Comparison of ENCODE assay signal across 13 cellular contexts in the genomic region with DNA sequence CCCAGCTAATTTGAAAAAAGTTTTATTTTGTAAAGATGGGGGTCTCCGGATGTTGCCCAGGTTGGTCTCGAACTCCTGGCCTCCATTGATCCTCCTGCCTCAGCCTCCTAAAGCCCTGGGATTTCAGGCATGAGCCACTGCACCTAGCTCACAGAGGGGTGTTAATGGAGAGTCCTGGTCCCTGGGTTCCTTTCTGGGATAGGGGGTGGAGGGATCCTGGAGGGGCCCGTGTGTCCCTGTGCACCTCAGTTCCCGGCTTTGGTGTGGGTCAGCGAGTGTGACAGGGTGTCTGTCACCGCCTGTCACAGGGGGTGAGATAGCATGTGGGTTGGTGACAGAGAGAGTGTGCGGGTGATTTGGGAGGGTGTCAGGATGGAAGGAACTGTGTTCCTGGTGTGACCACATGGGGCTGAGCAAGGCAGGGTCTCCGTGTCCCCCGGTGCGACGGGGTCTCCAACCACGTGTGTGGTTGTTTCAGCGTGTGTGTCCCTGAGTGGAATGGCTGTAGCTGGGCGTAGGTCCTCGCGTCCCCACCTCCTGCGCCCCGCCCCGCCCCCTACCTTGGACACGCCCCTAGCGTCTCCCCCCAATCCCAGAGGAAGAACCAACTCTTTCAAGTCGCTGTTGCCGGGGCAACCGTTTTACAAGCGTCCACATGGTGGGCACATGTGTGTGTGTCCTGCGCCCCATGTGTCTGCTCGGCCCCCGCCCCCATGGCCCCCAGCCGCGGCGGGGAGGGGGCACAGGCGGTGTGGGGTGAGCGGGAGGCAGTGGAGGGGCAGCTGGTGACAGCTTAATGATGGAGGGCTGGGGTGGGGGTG. TPM values are rescaled to one million over a fixed set of nuclear protein-coding genes. Genes with fewer than 3 reads are reported as not detected.
DNase-seq lines count a peak whose midpoint lies in the region; ATAC-seq and TF ChIP-seq lines count a peak whose summit lies in the region.
"Had no signal": no experiment of that assay in that cellular context is flagged by ENCODE, and none has a peak within 500 bp of the region (broad histone marks: within the 10 kb centered on the region; RNA-seq: fewer than 3 reads in every experiment).

No MANE protein-coding gene starts in this region.

- H3K9me3 Mint-ChIP-seq in type B pancreatic cell, result no peaks in the 10 kb centered on the region
- H3K9me3 Mint-ChIP-seq in progenitor cell of endocrine pancreas (ENCODE audit: low read depth), result no peaks in the 10 kb centered on the region

- H3K4me1 Mint-ChIP-seq in type B pancreatic cell (ENCODE audit: unreplicated experiment) (peaks cover 16% of the 10 kb centered on the region), progenitor cell of endocrine pancreas (ENCODE audit: low read depth) (peaks cover 4% of the 10 kb centered on the region)

- H3K4me3 Mint-ChIP-seq in type B pancreatic cell (peak overlapping the region; percentile 67), progenitor cell of endocrine pancreas (ENCODE audit: low read depth) (no peak overlapping the region)

- ATAC-seq in left cardiac atrium (no peak), left ventricle myocardium superior (no peak), HG02840 (IDR thresholded peaks at IDR 0.05; ENCODE audit: low FRiP score, unreplicated experiment) (no peak), HG03196 (IDR thresholded peaks at IDR 0.05; ENCODE audit: unreplicated experiment) (no peak)

- peak; percentile 64 for DNase-seq in left cardiac atrium
- no peak for DNase-seq in left ventricle myocardium superior
- peak; percentile 19 for DNase-seq in NCI-H82 treated with DMSO at 0.1 percent for 48 hours (lab: John Stamatoyannopoulos, UW; ENCODE audit: unreplicated experiment)
- peak; percentile 15 for DNase-seq in fibroblast of peridontal ligament (ENCODE audit: extremely low read depth)
- DNase-seq in type B pancreatic cell (ENCODE audit: extremely low spot score, unreplicated experiment), result no peak
- DNase-seq in progenitor cell of endocrine pancreas (ENCODE audit: low spot score, unreplicated experiment), result no peak
- DNase-seq: DMS153, stomach had no signal

- intact Hi-C loops in left cardiac atrium (cut with DNase I) (loop anchor here (5.0 to 10.0 kb wide), 2 partner anchors 90 to 173 kb away; a partner anchor contains a TSS), left ventricle myocardium superior (cut with micrococcal nuclease) (no loop called here)

- TF ChIP-seq CTCF in type B pancreatic cell (conservative IDR thresholded peaks at IDR 0.05) (no peak), progenitor cell of endocrine pancreas (IDR thresholded peaks at IDR 0.05; ENCODE audit: unreplicated experiment) (no peak)

- H3K36me3 Mint-ChIP-seq in type B pancreatic cell (no peaks in the 10 kb centered on the region), progenitor cell of endocrine pancreas (ENCODE audit: insufficient read depth) (no peaks in the 10 kb centered on the region)

- peaks cover 9% of the 10 kb centered on the region for H3K27me3 Mint-ChIP-seq in type B pancreatic cell
- peaks cover 39% of the 10 kb centered on the region for H3K27me3 Mint-ChIP-seq in progenitor cell of endocrine pancreas

- H3K27ac Mint-ChIP-seq in type B pancreatic cell, result no peak overlapping the region
- no peak overlapping the region for H3K27ac Mint-ChIP-seq in progenitor cell of endocrine pancreas

RNA-seq across cellular contexts. Expression of a gene that starts 2.9 kb away (rescaled TPM):
- total RNA-seq in left cardiac atrium, result 10 to 100 TPM; 28.7 to 29.6 TPM
- 26.3 TPM for total RNA-seq in left ventricle myocardium superior
- total RNA-seq in type B pancreatic cell (ENCODE audit: low replicate concordance), result 2.8 and 5.4 TPM in 2 replicates
- total RNA-seq in progenitor cell of endocrine pancreas, result 1.9 and 2.1 TPM in 2 replicates

RNA-seq across cellular contexts. Expression of a gene that starts 11.0 kb away (rescaled TPM):
- total RNA-seq in left cardiac atrium, result 10 to 100 TPM; 15.3 to 28.2 TPM
- total RNA-seq in left ventricle myocardium superior, result 14.3 TPM
- total RNA-seq in type B pancreatic cell (ENCODE audit: low replicate concordance), result 38.6 and 45.0 TPM in 2 replicates
- total RNA-seq in progenitor cell of endocrine pancreas, result 42.6 and 43.1 TPM in 2 replicates

RNA-seq across cellular contexts. Expression of a gene that starts 17.5 kb away (rescaled TPM):
- 1 to 10 TPM in 1 of 2 donors, under 1 TPM in 1; 0.47 to 1.7 TPM for total RNA-seq in left cardiac atrium
- total RNA-seq in left ventricle myocardium superior, result 0.84 TPM
- 3.3 and 5.2 TPM in 2 replicates for total RNA-seq in type B pancreatic cell (ENCODE audit: low replicate concordance)
- 5.8 and 5.9 TPM in 2 replicates for total RNA-seq in progenitor cell of endocrine pancreas

RNA-seq across cellular contexts. Expression of a gene that starts 37.5 kb away (rescaled TPM):
- total RNA-seq in left cardiac atrium, result not detected
- total RNA-seq in left ventricle myocardium superior, result not detected
- 0.87 and 1.4 TPM in 2 replicates for total RNA-seq in type B pancreatic cell (ENCODE audit: low replicate concordance)
- total RNA-seq in progenitor cell of endocrine pancreas, result not detected in 2 replicates
- total RNA-seq: lung microvascular endothelial cell, MCF 10A, SJSA1 had no signal

RNA-seq across cellular contexts. Expression of a gene that starts 49.2 kb away (rescaled TPM):
- total RNA-seq in left cardiac atrium (not detected), left ventricle myocardium superior (not detected), type B pancreatic cell (ENCODE audit: low replicate concordance) (6.6 and 16.3 TPM in 2 replicates), progenitor cell of endocrine pancreas (not detected in 2 replicates)
- total RNA-seq: lung microvascular endothelial cell, SJSA1 had no signal

Comparison
In these comparisons a context has a peak if more than half of its experiments do, and no peak if none do; other contexts are left out.
1. DNase-seq: peak in left cardiac atrium (single experiment), NCI-H82 treated with DMSO at 0.1 percent for 48 hours (single experiment) and fibroblast of peridontal ligament (single experiment); none in left ventricle myocardium superior (single experiment), type B pancreatic cell (single experiment) and progenitor cell of endocrine pancreas (single experiment).